ENCODE assay signal across 15 cellular contexts in genomic region chr14:52937869-52938268, GRCh38.
"Had no signal": no experiment of that assay in that cellular context is flagged by ENCODE, and none has a peak within 500 bp of the region (broad histone marks: within the 10 kb centered on the region; RNA-seq: fewer than 3 reads in every experiment).

No MANE protein-coding gene starts in this region.

- FAIRE-seq: keratinocyte had no signal

- H3K27ac ChIP-seq: epithelial cell of prostate, psoas muscle had no signal

- ATAC-seq: left lobe of liver; natural killer cell; psoas muscle; sciatic nerve; stimulated activated effector memory CD8-positive, alpha-beta T cell treated with anti-CD3 and anti-CD28 coated beads, Interleukin-12 subunit alpha, Interleukin-12 subunit beta, amount 100 ng/mL, for 72 hours had no signal

- H3K27me3 ChIP-seq: transverse colon had no signal

- H3K36me3 ChIP-seq: transverse colon had no signal

- H3K4me3 ChIP-seq: psoas muscle, transverse colon had no signal

- H3K9me3 ChIP-seq: psoas muscle, transverse colon had no signal

- DNase-seq: activated CD4-positive, alpha-beta T cell treated with anti-CD3 and anti-CD28 coated beads, Interleukin-2, amount 50 U/mL, for 1 hour; activated CD4-positive, CD25-positive, alpha-beta regulatory T cell; activated naive CD8-positive, alpha-beta T cell treated with anti-CD3 and anti-CD28 coated beads for 36 hours; amygdala; mesendoderm; natural killer cell; occipital lobe; psoas muscle; stimulated activated CD4-positive, alpha-beta T cell treated with anti-CD3 and anti-CD28 coated beads, Interleukin-12 subunit alpha, Interleukin-12 subunit beta, amount 100 ng/mL, for 4 hours; transverse colon had no signal
